17 cellular contexts compared by ENCODE assay signal in the genomic region with DNA sequence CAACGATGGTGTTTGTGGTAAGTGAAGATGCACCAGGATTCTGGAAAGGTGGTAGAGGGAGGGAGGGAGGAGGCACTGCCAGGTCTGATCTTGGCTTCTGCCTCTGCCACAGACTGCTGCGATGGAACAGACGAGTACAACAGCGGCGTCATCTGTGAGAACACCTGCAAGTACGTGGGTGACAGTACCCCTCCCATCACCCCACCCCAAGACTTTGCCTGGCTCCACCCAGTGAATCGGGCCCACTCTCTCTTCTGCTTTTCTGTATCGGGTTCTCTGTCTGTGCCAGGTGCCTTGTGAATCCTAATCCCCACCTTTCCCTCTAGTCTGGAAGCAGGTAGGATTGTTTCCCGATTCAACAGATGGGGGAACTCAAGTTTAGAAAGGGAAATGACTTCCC. TPM values are rescaled to one million over a fixed set of nuclear protein-coding genes. Genes with fewer than 3 reads are reported as not detected.
DNase-seq lines count a peak whose midpoint lies in the region; ATAC-seq and TF ChIP-seq lines count a peak whose summit lies in the region.
"Had no signal": no experiment of that assay in that cellular context is flagged by ENCODE, and none has a peak within 500 bp of the region (broad histone marks: within the 10 kb centered on the region; RNA-seq: fewer than 3 reads in every experiment).

No MANE protein-coding gene starts in this region.

- H3K4me1 ChIP-seq in CD4-positive, CD25-positive, alpha-beta regulatory T cell (ENCODE audit: control insufficient read depth, insufficient read depth, low read length, poor library complexity, severe bottlenecking) = peaks cover 21% of the 10 kb centered on the region
- H3K4me1 ChIP-seq in CD8-positive, alpha-beta memory T cell (ENCODE audit: insufficient read depth, low read length) = peaks cover 19% of the 10 kb centered on the region

- DNase-seq in CD4-positive, CD25-positive, alpha-beta regulatory T cell = no peak
- no peak for DNase-seq in CD8-positive, alpha-beta memory T cell
- DNase-seq in WTC11 (ENCODE audit: low spot score) (no peak), memory B cell (ENCODE audit: low spot score in 2 of 2) (peak; percentile 56 to 76), ACHN (no peak), MV-4-11 (lab: John Stamatoyannopoulos, UW) (no peak)
- DNase-seq: KG1, kidney, NCI-H1436, NCI-H226 had no signal

- peak overlapping the region; percentile 47 to 80 (median 60) for H3K4me3 Mint-ChIP-seq in CD4-positive, CD25-positive, alpha-beta regulatory T cell
- H3K4me3 Mint-ChIP-seq in CD8-positive, alpha-beta memory T cell = peak overlapping the region in 4 of 7 donors; percentile 57 to 92 (median 69)
- peak overlapping the region; percentile 52 for H3K4me3 Mint-ChIP-seq in WTC11
- H3K4me3 Mint-ChIP-seq in memory B cell = peak overlapping the region; percentile 77
- H3K4me3 Mint-ChIP-seq: dendritic cell treated with granulocyte-macrophage colony-stimulating factor and Interleukin-4, amounts not matched to agents 40 ng/mL and 50 ng/mL, for 4 days had no signal

- in situ Hi-C loops in ACHN (cut with HindIII; ENCODE audit: low pct_ligation_motif_present, low pct_unique_long_range_greater_than_20kb, low sequenced_read_pairs) = no loop called here

- no peak overlapping the region for H3K4me3 ChIP-seq in CD4-positive, CD25-positive, alpha-beta regulatory T cell (ENCODE audit: low read depth, low read length)
- no peak overlapping the region for H3K4me3 ChIP-seq in CD8-positive, alpha-beta memory T cell (ENCODE audit: low read length)
- H3K4me3 ChIP-seq: ascending aorta, esophagus muscularis mucosa, smooth muscle cell had no signal

- POLR2A ChIA-PET in CD8-positive, alpha-beta memory T cell (lab: Charles Lee) = no interaction called here
- POLR2A ChIA-PET in WTC11 (lab: Charles Lee) = no interaction called here

- CTCF ChIA-PET in CD8-positive, alpha-beta memory T cell (lab: Charles Lee) = no interaction called here
- CTCF ChIA-PET in WTC11 (lab: Charles Lee) = interaction anchor here (4.9 kb wide), 1 partner anchor 57 kb away, joined by 57 read pairs; no protein-coding TSS in a partner anchor

- no peak for TF ChIP-seq CTCF in WTC11 (IDR thresholded peaks at IDR 0.05)

- H3K4me1 Mint-ChIP-seq in CD4-positive, CD25-positive, alpha-beta regulatory T cell = peaks cover 4 to 41% (median 14%) of the 10 kb centered on the region in 4 donors
- H3K4me1 Mint-ChIP-seq in CD8-positive, alpha-beta memory T cell = peaks cover 28 to 38% (median 32%) of the 10 kb centered on the region in 3 donors
- peaks cover 11% of the 10 kb centered on the region for H3K4me1 Mint-ChIP-seq in WTC11
- peaks cover 31% of the 10 kb centered on the region for H3K4me1 Mint-ChIP-seq in memory B cell

- H3K27ac Mint-ChIP-seq in CD4-positive, CD25-positive, alpha-beta regulatory T cell = no peak overlapping the region
- H3K27ac Mint-ChIP-seq in CD8-positive, alpha-beta memory T cell = peak overlapping the region in 2 of 8 donors; percentile 54 to 85
- H3K27ac Mint-ChIP-seq in WTC11 (no peak overlapping the region), memory B cell (peak overlapping the region; percentile 97)
- H3K27ac Mint-ChIP-seq: dendritic cell treated with granulocyte-macrophage colony-stimulating factor and Interleukin-4, amounts not matched to agents 40 ng/mL and 50 ng/mL, for 4 days had no signal

- ATAC-seq in CD4-positive, CD25-positive, alpha-beta regulatory T cell (ENCODE audit: low read depth in 2 of 2) = no peak
- ATAC-seq in WTC11 (no peak), memory B cell (ENCODE audit: low read depth) (peak; percentile 59), GM21825 (IDR thresholded peaks at IDR 0.05; ENCODE audit: unreplicated experiment) (no peak)

- H3K9me3 Mint-ChIP-seq in CD4-positive, CD25-positive, alpha-beta regulatory T cell = no peaks in the 10 kb centered on the region
- H3K9me3 Mint-ChIP-seq in CD8-positive, alpha-beta memory T cell = no peaks in the 10 kb centered on the region
- no peaks in the 10 kb centered on the region for H3K9me3 Mint-ChIP-seq in WTC11
- no peaks in the 10 kb centered on the region for H3K9me3 Mint-ChIP-seq in memory B cell
- H3K9me3 Mint-ChIP-seq: dendritic cell treated with granulocyte-macrophage colony-stimulating factor and Interleukin-4, amounts not matched to agents 40 ng/mL and 50 ng/mL, for 4 days had no signal

- H3K27me3 Mint-ChIP-seq in CD4-positive, CD25-positive, alpha-beta regulatory T cell = peaks cover 6% of the 10 kb centered on the region
- peaks cover 0 to 4% of the 10 kb centered on the region in 2 donors for H3K27me3 Mint-ChIP-seq in CD8-positive, alpha-beta memory T cell
- H3K27me3 Mint-ChIP-seq in WTC11 (ENCODE audit: low read depth) (no peaks in the 10 kb centered on the region), memory B cell (no peaks in the 10 kb centered on the region)
- H3K27me3 Mint-ChIP-seq: dendritic cell treated with granulocyte-macrophage colony-stimulating factor and Interleukin-4, amounts not matched to agents 40 ng/mL and 50 ng/mL, for 4 days had no signal

- no peaks in the 10 kb centered on the region for H3K9me3 ChIP-seq in CD4-positive, CD25-positive, alpha-beta regulatory T cell (ENCODE audit: control insufficient read depth in 2 of 2, low read length in 2 of 2)
- H3K9me3 ChIP-seq in CD8-positive, alpha-beta memory T cell (ENCODE audit: low read length) = no peaks in the 10 kb centered on the region
- H3K9me3 ChIP-seq: ascending aorta; BLaER1 treated with 17β-estradiol and CSF1 and Interleukin-3, amounts not matched to agents 10 nM and 100 nM; esophagus muscularis mucosa had no signal

- H3K36me3 ChIP-seq in CD4-positive, CD25-positive, alpha-beta regulatory T cell (ENCODE audit: control insufficient read depth, insufficient read depth, low read length) = peaks cover 38% of the 10 kb centered on the region
- H3K36me3 ChIP-seq in CD8-positive, alpha-beta memory T cell (ENCODE audit: insufficient read depth, low read length) = peaks cover 29% of the 10 kb centered on the region

- no peaks in the 10 kb centered on the region for H3K27me3 ChIP-seq in CD4-positive, CD25-positive, alpha-beta regulatory T cell (ENCODE audit: control insufficient read depth, insufficient read depth, low read length)
- no peaks in the 10 kb centered on the region for H3K27me3 ChIP-seq in CD8-positive, alpha-beta memory T cell (ENCODE audit: insufficient read depth, low read length, poor library complexity, severe bottlenecking)
- H3K27me3 ChIP-seq: ascending aorta; BLaER1 treated with 17β-estradiol and CSF1 and Interleukin-3, amounts not matched to agents 10 nM and 100 nM; esophagus muscularis mucosa had no signal

- no peak overlapping the region for H3K27ac ChIP-seq in CD4-positive, CD25-positive, alpha-beta regulatory T cell (ENCODE audit: insufficient read depth, low read length, poor library complexity, severe bottlenecking)
- H3K27ac ChIP-seq in CD8-positive, alpha-beta memory T cell (ENCODE audit: low read depth, low read length) = no peak overlapping the region
- H3K27ac ChIP-seq: ascending aorta; BLaER1 treated with 17β-estradiol and CSF1 and Interleukin-3, amounts not matched to agents 10 nM and 100 nM; esophagus muscularis mucosa had no signal

- H3K36me3 Mint-ChIP-seq in CD4-positive, CD25-positive, alpha-beta regulatory T cell = peaks cover 20% of the 10 kb centered on the region
- H3K36me3 Mint-ChIP-seq in CD8-positive, alpha-beta memory T cell = peaks cover 3 to 60% (median 7%) of the 10 kb centered on the region in 3 donors
- H3K36me3 Mint-ChIP-seq in WTC11 (peaks cover 49% of the 10 kb centered on the region), memory B cell (peaks cover 19% of the 10 kb centered on the region)

TF ChIP-seq in WTC11, 78 proteins besides CTCF, POLR2A, EP300 and RAD21 (continues in another document):
- TF ChIP-seq, protein P1, sequence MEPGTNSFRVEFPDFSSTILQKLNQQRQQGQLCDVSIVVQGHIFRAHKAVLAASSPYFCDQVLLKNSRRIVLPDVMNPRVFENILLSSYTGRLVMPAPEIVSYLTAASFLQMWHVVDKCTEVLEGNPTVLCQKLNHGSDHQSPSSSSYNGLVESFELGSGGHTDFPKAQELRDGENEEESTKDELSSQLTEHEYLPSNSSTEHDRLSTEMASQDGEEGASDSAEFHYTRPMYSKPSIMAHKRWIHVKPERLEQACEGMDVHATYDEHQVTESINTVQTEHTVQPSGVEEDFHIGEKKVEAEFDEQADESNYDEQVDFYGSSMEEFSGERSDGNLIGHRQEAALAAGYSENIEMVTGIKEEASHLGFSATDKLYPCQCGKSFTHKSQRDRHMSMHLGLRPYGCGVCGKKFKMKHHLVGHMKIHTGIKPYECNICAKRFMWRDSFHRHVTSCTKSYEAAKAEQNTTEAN (CRISPR knock-in tag; IDR thresholded peaks at IDR 0.05) = no peak

RNA-seq across cellular contexts. Expression of a gene that starts 2.5 kb away (rescaled TPM):
- total RNA-seq in CD4-positive, CD25-positive, alpha-beta regulatory T cell = 244 TPM
- polyA plus RNA-seq in CD4-positive, CD25-positive, alpha-beta regulatory T cell = 10 to 100 TPM; 29.0 to 38.0 (median 31.5) TPM
- total RNA-seq in CD8-positive, alpha-beta memory T cell = 100 to 1,000 TPM; 262 to 272 TPM
- polyA plus RNA-seq in CD8-positive, alpha-beta memory T cell = 60.7 TPM
- 396 to 405 TPM (median 402 TPM) in 3 replicates for total RNA-seq in WTC11 (2021)

RNA-seq across cellular contexts. Expression of a gene that starts 3.0 kb away (rescaled TPM):
- total RNA-seq in CD4-positive, CD25-positive, alpha-beta regulatory T cell = not detected
- not detected for polyA plus RNA-seq in CD4-positive, CD25-positive, alpha-beta regulatory T cell
- under 1 TPM; 0.11 to 0.24 TPM for total RNA-seq in CD8-positive, alpha-beta memory T cell
- not detected for polyA plus RNA-seq in CD8-positive, alpha-beta memory T cell
- 4.1 to 5.8 TPM (median 4.8 TPM) in 3 replicates for total RNA-seq in WTC11 (2021)
- total RNA-seq: ascending aorta, smooth muscle cell had no signal

RNA-seq across cellular contexts. Expression of a gene that starts 18.8 kb away (rescaled TPM):
- not detected for total RNA-seq in CD4-positive, CD25-positive, alpha-beta regulatory T cell
- polyA plus RNA-seq in CD4-positive, CD25-positive, alpha-beta regulatory T cell = not detected
- total RNA-seq in CD8-positive, alpha-beta memory T cell = not detected
- not detected for polyA plus RNA-seq in CD8-positive, alpha-beta memory T cell
- 69.0 to 88.3 TPM (median 86.0 TPM) in 3 replicates for total RNA-seq in WTC11 (2021)

RNA-seq across cellular contexts. Expression of a gene that starts 42.9 kb away (rescaled TPM):
- total RNA-seq in CD4-positive, CD25-positive, alpha-beta regulatory T cell = not detected
- not detected for polyA plus RNA-seq in CD4-positive, CD25-positive, alpha-beta regulatory T cell
- not detected for total RNA-seq in CD8-positive, alpha-beta memory T cell
- polyA plus RNA-seq in CD8-positive, alpha-beta memory T cell = not detected
- 1.4 to 3.0 TPM (median 1.6 TPM) in 3 replicates for total RNA-seq in WTC11 (2021)
- total RNA-seq: ascending aorta, posterior vena cava, smooth muscle cell had no signal
- polyA plus RNA-seq: smooth muscle cell had no signal

RNA-seq across cellular contexts. Expression of a gene that starts 53.8 kb away (rescaled TPM):
- total RNA-seq in CD4-positive, CD25-positive, alpha-beta regulatory T cell = 10.3 TPM
- polyA plus RNA-seq in CD4-positive, CD25-positive, alpha-beta regulatory T cell = 1 to 10 TPM; 7.3 to 9.2 (median 8.9) TPM
- 1 to 10 TPM; 3.4 to 3.6 TPM for total RNA-seq in CD8-positive, alpha-beta memory T cell
- polyA plus RNA-seq in CD8-positive, alpha-beta memory T cell = 8.0 TPM
- 16.8 to 20.9 TPM (median 20.4 TPM) in 3 replicates for total RNA-seq in WTC11 (2021)

Comparison
In these comparisons a context has a peak if more than half of its experiments do, and no peak if none do; other contexts are left out.
1. DNase-seq: peak in memory B cell (2 of 2); none in CD4-positive, CD25-positive, alpha-beta regulatory T cell (0 of 3), CD8-positive, alpha-beta memory T cell (0 of 5), WTC11 (single experiment), ACHN (single experiment) and MV-4-11 (single experiment).
2. RNA of a gene that starts 18.8 kb away (total RNA-seq): 69.0 to 88.3 TPM in WTC11; not detected in CD4-positive, CD25-positive, alpha-beta regulatory T cell (single experiment) and not detected in CD8-positive, alpha-beta memory T cell; every median in the first group is over 10 times any median in the second.
3. Peak in every context shown above with its lines, with median percentiles within 50 percentile points of each other: H3K4me3 Mint-ChIP-seq.